11 cellular contexts compared by ENCODE assay signal in genomic region chr5:173472784-173473278, GRCh38.
DNase-seq lines count a peak whose midpoint lies in the region; ATAC-seq and TF ChIP-seq lines count a peak whose summit lies in the region.
"Had no signal": no experiment of that assay in that cellular context is flagged by ENCODE, and none has a peak within 500 bp of the region (broad histone marks: within the 10 kb centered on the region; RNA-seq: fewer than 3 reads in every experiment).

No MANE protein-coding gene starts in this region.

- H3K36me3 ChIP-seq in body of pancreas (replicated peaks in 1 of 2; ENCODE audit: insufficient read depth in 1 of 2, low read depth in 2 of 2) (no peaks in the 10 kb centered on the region), sigmoid colon (no peaks in the 10 kb centered on the region)

- intact Hi-C loops in body of pancreas (cut with DNase I) (no loop called here), left ventricle myocardium superior (cut with micrococcal nuclease) (no loop called here), sigmoid colon (cut with DNase I) (no loop called here)

- H3K27ac ChIP-seq in body of pancreas = peak overlapping the region; percentile 77 to 89 (median 84)
- H3K27ac ChIP-seq in sigmoid colon = peak overlapping the region; percentile 82 to 92 (median 87)
- H3K27ac ChIP-seq: BLaER1 treated with 17β-estradiol and CSF1 and Interleukin-3, amounts not matched to agents 10 nM and 100 nM had no signal

- H3K4me3 ChIP-seq in body of pancreas = no peak overlapping the region
- no peak overlapping the region for H3K4me3 ChIP-seq in sigmoid colon
- H3K4me3 ChIP-seq: BLaER1 treated with 17β-estradiol and CSF1 and Interleukin-3, amounts not matched to agents 10 nM and 100 nM had no signal

- TF ChIP-seq EP300 in sigmoid colon (IDR thresholded peaks at IDR 0.05) = peak in 1 of 4 donors; percentile 5

- H3K4me1 ChIP-seq in body of pancreas (peaks cover 29% of the 10 kb centered on the region), sigmoid colon (peaks cover 0 to 89% (median 63%) of the 10 kb centered on the region in 4 donors)

- H3K9me3 ChIP-seq in body of pancreas (no peaks in the 10 kb centered on the region), sigmoid colon (no peaks in the 10 kb centered on the region)

- no peak for TF ChIP-seq CTCF in body of pancreas (IDR thresholded peaks at IDR 0.05)
- no peak for TF ChIP-seq CTCF in sigmoid colon (IDR thresholded peaks at IDR 0.05)

- H3K27me3 ChIP-seq in body of pancreas = no peaks in the 10 kb centered on the region
- no peaks in the 10 kb centered on the region for H3K27me3 ChIP-seq in sigmoid colon
- H3K27me3 ChIP-seq: BLaER1 treated with 17β-estradiol and CSF1 and Interleukin-3, amounts not matched to agents 10 nM and 100 nM had no signal

- DNase-seq in EH (ENCODE audit: low read depth) (peak; percentile 89), body of pancreas (peak; percentile 35 to 67 (median 42)), left ventricle myocardium superior (peak; percentile 66), sigmoid colon (no peak), NCI-H2029 treated with DMSO at 0.1 percent for 48 hours (lab: John Stamatoyannopoulos, UW) (no peak), HK-2 (ENCODE audit: unreplicated experiment) (no peak)
- DNase-seq: activated B cell treated with CpG ODN at 0.5 μM for 24 hours, NCI-H1092 treated with DMSO at 0.1 percent for 48 hours had no signal

- ATAC-seq in body of pancreas (peak; percentile 51), left ventricle myocardium superior (peak; percentile 69), GM21723 (IDR thresholded peaks at IDR 0.05; ENCODE audit: unreplicated experiment) (no peak), GM21447 (IDR thresholded peaks at IDR 0.05; ENCODE audit: unreplicated experiment) (no peak)

- WGBS in body of pancreas, 2 donors = 40 to 49% methylated on average over 3 of the region's 3 CpGs
- 50 to 71% methylated on average over 3 of the region's 3 CpGs for WGBS in sigmoid colon, 2 donors

- TF ChIP-seq POLR2A in body of pancreas (IDR thresholded peaks at IDR 0.05) (no peak), sigmoid colon (IDR thresholded peaks at IDR 0.05) (no peak)

Comparison
In these comparisons a context has a peak if more than half of its experiments do, and no peak if none do; other contexts are left out.
1. DNase-seq: peak in EH (single experiment), body of pancreas (4 of 4) and left ventricle myocardium superior (single experiment); none in sigmoid colon (single experiment), NCI-H2029 treated with DMSO at 0.1 percent for 48 hours (single experiment) and HK-2 (single experiment).
2. ATAC-seq: peak in body of pancreas (single experiment) and left ventricle myocardium superior (single experiment); none in GM21723 (single experiment) and GM21447 (single experiment).